Comparison of ENCODE assay signal across 29 cellular contexts in the genomic region with DNA sequence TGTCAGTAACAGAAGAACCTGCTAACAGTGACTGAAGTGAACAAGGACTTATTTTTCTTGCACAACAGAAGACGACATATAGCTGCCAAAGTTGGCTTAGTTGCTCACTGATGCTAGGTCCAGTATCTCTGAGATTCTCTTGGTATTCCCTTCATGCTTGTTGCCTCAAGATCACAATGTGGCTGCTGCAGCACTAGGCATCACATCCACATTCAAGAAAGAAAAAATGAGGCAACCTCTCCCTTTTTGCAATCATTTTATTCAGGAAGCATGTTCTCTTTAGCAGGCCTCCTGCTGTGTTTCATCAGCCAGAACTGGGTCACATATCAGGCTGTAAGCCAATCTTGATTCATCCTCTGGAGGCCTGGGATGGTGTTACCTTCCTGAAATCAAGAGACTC.
"Had no signal": no experiment of that assay in that cellular context is flagged by ENCODE, and none has a peak within 500 bp of the region (broad histone marks: within the 10 kb centered on the region; RNA-seq: fewer than 3 reads in every experiment).

No MANE protein-coding gene starts in this region.

- H3K27me3 Mint-ChIP-seq: type B pancreatic cell had no signal

- H3K27ac ChIP-seq: stomach, suprapubic skin, testis, thoracic aorta, thyroid gland, tibial artery, tibial nerve, transverse colon, upper lobe of left lung, upper lobe of right lung, uterus, vagina had no signal

- H3K9me3 Mint-ChIP-seq: stimulated activated effector memory CD8-positive, alpha-beta T cell treated with anti-CD3 and anti-CD28 coated beads, Interleukin-12 subunit alpha, Interleukin-12 subunit beta, amount 100 ng/mL, for 72 hours; stimulated activated memory B cell treated with anti-CD40 and anti-IgM and Interleukin-4, amounts not matched to agents 10 μg/mL and 1 μg/mL and 100 μg/mL, for 72 hours; stimulated activated naive CD8-positive, alpha-beta T cell treated with anti-CD3 and anti-CD28 coated beads, Interleukin-15, amount 100 ng/mL, for 72 hours; type B pancreatic cell had no signal

- FAIRE-seq: urothelium cell line had no signal

- H3K4me1 ChIP-seq: stomach, suprapubic skin, testis, thyroid gland, tibial artery, tibial nerve, transverse colon, upper lobe of left lung, upper lobe of right lung, uterus, vagina had no signal

- H3K9me3 ChIP-seq: suprapubic skin, testis, thoracic aorta, thyroid gland, tibial artery, transverse colon, upper lobe of right lung, uterus, vagina had no signal

- ATAC-seq: stimulated activated effector memory CD8-positive, alpha-beta T cell treated with anti-CD3 and anti-CD28 coated beads, Interleukin-12 subunit alpha, Interleukin-12 subunit beta, amount 100 ng/mL, for 72 hours; stimulated activated memory B cell treated with anti-CD40 and anti-IgM and Interleukin-4, amounts not matched to agents 10 μg/mL and 1 μg/mL and 100 μg/mL, for 72 hours; stimulated activated naive B cell treated with anti-CD40 and anti-IgM and Interleukin-4, amounts not matched to agents 10 μg/mL and 1 μg/mL and 100 μg/mL, for 72 hours; stimulated activated naive CD8-positive, alpha-beta T cell treated with anti-CD3 and anti-CD28 coated beads, Interleukin-15, amount 100 ng/mL, for 72 hours; stimulated activated naive CD8-positive, alpha-beta T cell treated with anti-CD3 and anti-CD28 coated beads, Interleukin-15, Interleukin-2, amounts not matched to agents 100 U/mL and 50 U/mL, for 24 hours; upper lobe of right lung had no signal

- H3K36me3 ChIP-seq: stomach, suprapubic skin, thoracic aorta, thyroid gland, tibial artery, tibial nerve, transverse colon, upper lobe of left lung, upper lobe of right lung, uterus, vagina had no signal

- H3K27me3 ChIP-seq: stomach, suprapubic skin, testis, thyroid gland, tibial artery, tibial nerve, transverse colon, upper lobe of left lung, upper lobe of right lung, uterus, vagina had no signal

- DNase-seq: stimulated activated CD4-positive, alpha-beta T cell treated with anti-CD3 and anti-CD28 coated beads, Interleukin-2, amount 100 ng/mL, for 48 hours; stimulated activated CD4-positive, alpha-beta T cell treated with anti-CD3 and anti-CD28 coated beads, Interleukin-4, amount 100 ng/mL, for 1 hour; stimulated activated CD4-positive, alpha-beta T cell treated with anti-CD3 and anti-CD28 coated beads, Interleukin-4, amount 100 ng/mL, for 24 hours; stimulated activated CD4-positive, alpha-beta T cell treated with anti-CD3 and anti-CD28 coated beads, Interleukin-4, amount 100 ng/mL, for 4 hours; stimulated activated CD8-positive, alpha-beta memory T cell treated with anti-CD3 and anti-CD28 coated beads, Interleukin-4, amount 100 ng/mL, for 48 hours; stimulated activated naive B cell treated with anti-CD40 and anti-IgM and Interleukin-4, amounts not matched to agents 10 μg/mL and 1 μg/mL and 100 μg/mL, for 72 hours; stimulated activated naive CD4-positive, alpha-beta T cell; stimulated activated naive CD4-positive, alpha-beta T cell treated with Interleukin-2 at 50 U/mL for 16 hours; stimulated activated naive CD8-positive, alpha-beta T cell treated with anti-CD3 and anti-CD28 coated beads, Interleukin-15, amount 100 ng/mL, for 72 hours; stimulated activated naive CD8-positive, alpha-beta T cell treated with anti-CD3 and anti-CD28 coated beads, Interleukin-15, Interleukin-2, amounts not matched to agents 100 U/mL and 50 U/mL, for 24 hours; stomach; substantia nigra; testis; thyroid gland; tibial artery; transverse colon; trophoblast cell; upper lobe of left lung; upper lobe of right lung; uterus had no signal

- H3K4me3 ChIP-seq: stomach, suprapubic skin, testis, thoracic aorta, thyroid gland, tibial artery, tibial nerve, transverse colon, upper lobe of left lung, upper lobe of right lung, uterus, vagina had no signal

- H3K4me1 Mint-ChIP-seq: stimulated activated effector memory CD8-positive, alpha-beta T cell treated with anti-CD3 and anti-CD28 coated beads, Interleukin-12 subunit alpha, Interleukin-12 subunit beta, amount 100 ng/mL, for 72 hours; stimulated activated memory B cell treated with anti-CD40 and anti-IgM and Interleukin-4, amounts not matched to agents 10 μg/mL and 1 μg/mL and 100 μg/mL, for 72 hours; stimulated activated naive B cell treated with anti-CD40 and anti-IgM and Interleukin-4, amounts not matched to agents 10 μg/mL and 1 μg/mL and 100 μg/mL, for 72 hours; stimulated activated naive CD8-positive, alpha-beta T cell treated with anti-CD3 and anti-CD28 coated beads, Interleukin-15, amount 100 ng/mL, for 72 hours had no signal

- H3K4me3 Mint-ChIP-seq: stimulated activated effector memory CD8-positive, alpha-beta T cell treated with anti-CD3 and anti-CD28 coated beads, Interleukin-12 subunit alpha, Interleukin-12 subunit beta, amount 100 ng/mL, for 72 hours; stimulated activated memory B cell treated with anti-CD40 and anti-IgM and Interleukin-4, amounts not matched to agents 10 μg/mL and 1 μg/mL and 100 μg/mL, for 72 hours; stimulated activated naive B cell treated with anti-CD40 and anti-IgM and Interleukin-4, amounts not matched to agents 10 μg/mL and 1 μg/mL and 100 μg/mL, for 72 hours; stimulated activated naive CD8-positive, alpha-beta T cell treated with anti-CD3 and anti-CD28 coated beads, Interleukin-15, amount 100 ng/mL, for 72 hours; stimulated activated naive CD8-positive, alpha-beta T cell treated with anti-CD3 and anti-CD28 coated beads, Interleukin-15, Interleukin-2, amounts not matched to agents 100 ng/mL and 50 ng/mL, for 24 hours; type B pancreatic cell had no signal

- H3K27ac Mint-ChIP-seq: stimulated activated effector memory CD8-positive, alpha-beta T cell treated with anti-CD3 and anti-CD28 coated beads, Interleukin-12 subunit alpha, Interleukin-12 subunit beta, amount 100 ng/mL, for 72 hours; stimulated activated memory B cell treated with anti-CD40 and anti-IgM and Interleukin-4, amounts not matched to agents 10 μg/mL and 1 μg/mL and 100 μg/mL, for 72 hours; stimulated activated naive B cell treated with anti-CD40 and anti-IgM and Interleukin-4, amounts not matched to agents 10 μg/mL and 1 μg/mL and 100 μg/mL, for 72 hours; stimulated activated naive CD8-positive, alpha-beta T cell treated with anti-CD3 and anti-CD28 coated beads, Interleukin-15, amount 100 ng/mL, for 72 hours; stimulated activated naive CD8-positive, alpha-beta T cell treated with anti-CD3 and anti-CD28 coated beads, Interleukin-15, Interleukin-2, amounts not matched to agents 100 ng/mL and 50 ng/mL, for 24 hours; type B pancreatic cell had no signal

- H3K36me3 Mint-ChIP-seq: stimulated activated effector memory CD8-positive, alpha-beta T cell treated with anti-CD3 and anti-CD28 coated beads, Interleukin-12 subunit alpha, Interleukin-12 subunit beta, amount 100 ng/mL, for 72 hours; stimulated activated memory B cell treated with anti-CD40 and anti-IgM and Interleukin-4, amounts not matched to agents 10 μg/mL and 1 μg/mL and 100 μg/mL, for 72 hours; stimulated activated naive B cell treated with anti-CD40 and anti-IgM and Interleukin-4, amounts not matched to agents 10 μg/mL and 1 μg/mL and 100 μg/mL, for 72 hours; type B pancreatic cell had no signal
